16 cellular contexts compared by ENCODE assay signal in genomic region chr20:64268180-64268579, GRCh38.
"Had no signal": no experiment of that assay in that cellular context is flagged by ENCODE, and none has a peak within 500 bp of the region (broad histone marks: within the 10 kb centered on the region; RNA-seq: fewer than 3 reads in every experiment).

No MANE protein-coding gene starts in this region.

- DNase-seq: activated CD4-positive, CD25-positive, alpha-beta regulatory T cell treated with anti-CD3 and anti-CD28 coated beads, Interleukin-2, amount 50 U/mL, for 72 hours; activated CD8-positive, alpha-beta memory T cell treated with anti-CD3 and anti-CD28 coated beads for 24 hours; activated effector memory CD4-positive, alpha-beta T cell treated with anti-CD3 and anti-CD28 coated beads, Interleukin-2, amount 50 U/mL, for 16 hours; activated naive CD4-positive, alpha-beta T cell treated with anti-CD3 and anti-CD28 coated beads, Interleukin-2, amount 50 U/mL, for 16 hours; activated T-cell treated with anti-CD3 and anti-CD28 coated beads, Interleukin-2, amount 50 U/mL, for 72 hours; aorta; cerebellar nuclear complex; effector CD4-positive, alpha-beta T cell; gastrocnemius medialis; left colon; nucleus accumbens; stimulated activated CD4-positive, alpha-beta T cell treated with anti-CD3 and anti-CD28 coated beads, Interleukin-2, amount 100 ng/mL, for 24 hours; stimulated activated naive CD8-positive, alpha-beta T cell treated with anti-CD3 and anti-CD28 coated beads, Interleukin-15, Interleukin-2, amounts not matched to agents 100 U/mL and 50 U/mL, for 24 hours; transverse colon had no signal

- H3K4me1 ChIP-seq: transverse colon, vagina had no signal

- H3K27me3 ChIP-seq: gastrocnemius medialis, transverse colon, vagina had no signal

- H3K4me3 ChIP-seq: gastrocnemius medialis, lung, transverse colon, vagina had no signal

- H3K9me3 ChIP-seq: gastrocnemius medialis, transverse colon, vagina had no signal

- ATAC-seq: activated T-cell treated with anti-CD3 and anti-CD28 coated beads, Interleukin-2, amount 50 U/mL, for 72 hours; gastrocnemius medialis; left colon; stimulated activated naive CD8-positive, alpha-beta T cell treated with anti-CD3 and anti-CD28 coated beads, Interleukin-15, Interleukin-2, amounts not matched to agents 100 U/mL and 50 U/mL, for 24 hours had no signal

- H3K27ac ChIP-seq: gastrocnemius medialis, transverse colon, vagina had no signal
